In the genomic region with DNA sequence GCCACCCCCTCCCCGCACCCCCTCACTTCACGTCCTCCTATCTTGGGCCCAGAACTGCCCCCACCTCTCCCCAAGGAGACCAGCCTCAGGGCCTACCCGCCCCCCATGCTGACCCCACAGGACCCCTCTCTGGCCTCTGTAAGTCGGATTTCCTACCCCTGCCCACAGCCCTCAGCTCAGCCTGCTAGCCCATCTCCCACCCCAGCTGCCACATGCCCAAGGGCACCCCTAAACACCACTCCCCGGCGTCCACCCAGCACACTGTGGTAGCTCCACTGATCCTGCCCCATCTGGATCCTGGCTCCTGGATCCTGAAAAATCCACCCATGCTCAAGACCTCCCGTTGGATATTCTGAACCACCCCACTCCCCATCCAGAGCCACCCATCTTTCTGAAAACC, we compare ENCODE assay signal across 8 cellular contexts. TPM values are rescaled to one million over a fixed set of nuclear protein-coding genes. Genes with fewer than 3 reads are reported as not detected.
DNase-seq lines count a peak whose midpoint lies in the region; ATAC-seq and TF ChIP-seq lines count a peak whose summit lies in the region.

No MANE protein-coding gene starts in this region.

- TF ChIP-seq CTCF in HCT116 (IDR thresholded peaks at IDR 0.05 in 2 of 3, conservative IDR thresholded peaks at IDR 0.05 in 1 of 3; ENCODE audit: borderline replicate concordance in 1 of 3, insufficient read depth in 1 of 3, low read depth in 2 of 3, low read length in 2 of 3) (no peak), WTC11 (IDR thresholded peaks at IDR 0.05) (no peak), glutamatergic neuron (IDR thresholded peaks at IDR 0.05; ENCODE audit: partially characterized antibody, unreplicated experiment) (no peak)

- peak overlapping the region; percentile 61 for H3K4me3 ChIP-seq in HCT116 (replicated peaks in 1 of 2; ENCODE audit: low read depth in 1 of 2, low read length in 2 of 2)

- H3K27ac Mint-ChIP-seq in WTC11 (no peak overlapping the region), glutamatergic neuron (ENCODE audit: unreplicated experiment) (peak overlapping the region; percentile 38)
- H3K27ac Mint-ChIP-seq in stimulated activated memory B cell treated with anti-CD40 and anti-IgM and Interleukin-4, amounts not matched to agents 10 μg/mL and 1 μg/mL and 100 μg/mL, for 72 hours: peak overlapping the region; percentile 74

- H3K27me3 Mint-ChIP-seq in WTC11 (ENCODE audit: low read depth) (peaks cover 48% of the 10 kb centered on the region), glutamatergic neuron (ENCODE audit: unreplicated experiment) (peaks cover 2% of the 10 kb centered on the region)
- no peaks in the 10 kb centered on the region for H3K27me3 Mint-ChIP-seq in stimulated activated memory B cell treated with anti-CD40 and anti-IgM and Interleukin-4, amounts not matched to agents 10 μg/mL and 1 μg/mL and 100 μg/mL, for 72 hours

- TF ChIP-seq POLR2A in HCT116 (IDR thresholded peaks at IDR 0.05; ENCODE audit: borderline replicate concordance, extremely low read depth, insufficient read depth, insufficient read length): no peak

- intact Hi-C loops in HCT116 (cut with micrococcal nuclease): no loop called here

- no TSS peak for BruUV-seq in HCT116 (replicated peaks; lab: Mats Ljungman, UMichigan)

- RAD21 ChIA-PET in HCT116 (lab: Charles Lee; ENCODE audit: low non-redundant PET in 1 of 2, low total read pairs in 2 of 2, uncharacterized antibody in 2 of 2, unreplicated experiment in 2 of 2): no interaction called here

- H3K4me1 Mint-ChIP-seq in WTC11: peaks cover 14% of the 10 kb centered on the region
- peaks cover 4% of the 10 kb centered on the region for H3K4me1 Mint-ChIP-seq in glutamatergic neuron (ENCODE audit: low read depth, unreplicated experiment)
- H3K4me1 Mint-ChIP-seq in stimulated activated memory B cell treated with anti-CD40 and anti-IgM and Interleukin-4, amounts not matched to agents 10 μg/mL and 1 μg/mL and 100 μg/mL, for 72 hours: peaks cover 31% of the 10 kb centered on the region

- H3K79me2 ChIP-seq in HCT116 (ENCODE audit: insufficient read depth, low read length): no peaks in the 10 kb centered on the region; the same call in 1 of the 2 replicates

- H3K9me3 ChIP-seq in HCT116 (ENCODE audit: control insufficient read depth in 1 of 2, insufficient read depth in 1 of 2, low read depth in 1 of 2, low read length in 2 of 2): no peaks in the 10 kb centered on the region

- H3K9me3 Mint-ChIP-seq in WTC11 (no peaks in the 10 kb centered on the region), glutamatergic neuron (ENCODE audit: unreplicated experiment) (peaks cover 8% of the 10 kb centered on the region)
- H3K9me3 Mint-ChIP-seq in stimulated activated memory B cell treated with anti-CD40 and anti-IgM and Interleukin-4, amounts not matched to agents 10 μg/mL and 1 μg/mL and 100 μg/mL, for 72 hours: no peaks in the 10 kb centered on the region

- no peak for DNase-seq in HCT116 (ENCODE audit: low read depth, low spot score)
- DNase-seq in WTC11 (ENCODE audit: low spot score): no peak
- no peak for DNase-seq in glutamatergic neuron
- no peak for DNase-seq in stimulated activated naive CD4-positive, alpha-beta T cell (lab: John Stamatoyannopoulos, UW)
- no peak for DNase-seq in DMS 273 (lab: John Stamatoyannopoulos, UW; ENCODE audit: unreplicated experiment)
- DNase-seq in EL: no peak

- H3K27me3 ChIP-seq in HCT116 (ENCODE audit: insufficient read depth, low read length): no peaks in the 10 kb centered on the region

- POLR2A ChIA-PET in HCT116 (lab: Charles Lee) (no interaction called here), WTC11 (lab: Charles Lee) (interaction anchor here (0.6 to 1.4 kb wide), 2 partner anchors 38 to 113 kb away, joined by 3 to 9 read pairs; partner anchors contain the start of gene TIMM44)

- CTCF ChIA-PET in HCT116 (lab: Charles Lee): interaction anchor here (0.8 to 2.3 kb wide), 9 partner anchors 10 to 728 kb away, joined by 3 to 21 read pairs (median 5); partner anchors contain the start of gene TRAPPC5
- CTCF ChIA-PET in WTC11 (lab: Charles Lee): interaction anchor here (0.6 to 2.5 kb wide), 17 partner anchors 17 to 409 kb away, joined by 3 to 26 read pairs (median 9); partner anchors contain the start of genes CAMSAP3, MAP2K7, TIMM44 and TRAPPC5

- peak overlapping the region; percentile 40; the same call in 1 of the 2 replicates for H3K27ac ChIP-seq in HCT116 (ENCODE audit: low read depth, low read length)

- TF ChIP-seq RAD21 in HCT116 (IDR thresholded peaks at IDR 0.05; ENCODE audit: low read depth): no peak

- H3K9me2 ChIP-seq in HCT116 (ENCODE audit: insufficient read depth): no peaks in the 10 kb centered on the region

- H3K4me2 ChIP-seq in HCT116 (ENCODE audit: low read length): peak overlapping the region; percentile 87

- ATAC-seq in HCT116: no peak
- no peak for ATAC-seq in WTC11
- no peak for ATAC-seq in stimulated activated memory B cell treated with anti-CD40 and anti-IgM and Interleukin-4, amounts not matched to agents 10 μg/mL and 1 μg/mL and 100 μg/mL, for 72 hours
- ATAC-seq in GM18861 (IDR thresholded peaks at IDR 0.05; ENCODE audit: unreplicated experiment): no peak

- H3K4me3 Mint-ChIP-seq in WTC11: peak overlapping the region; percentile 65
- H3K4me3 Mint-ChIP-seq in glutamatergic neuron (ENCODE audit: unreplicated experiment): peak overlapping the region; percentile 90
- H3K4me3 Mint-ChIP-seq in stimulated activated memory B cell treated with anti-CD40 and anti-IgM and Interleukin-4, amounts not matched to agents 10 μg/mL and 1 μg/mL and 100 μg/mL, for 72 hours: peak overlapping the region; percentile 79

- peak overlapping the region; percentile 60 for H3K9ac ChIP-seq in HCT116 (ENCODE audit: low read length)

- H3K36me3 ChIP-seq in HCT116 (ENCODE audit: control insufficient read depth in 1 of 2, insufficient read depth in 2 of 2, low read length in 2 of 2): no peaks in the 10 kb centered on the region

- no peak overlapping the region for H2AFZ ChIP-seq in HCT116 (ENCODE audit: low read depth, low read length, poor library complexity, severe bottlenecking)

- no peaks in the 10 kb centered on the region for H3K36me3 Mint-ChIP-seq in WTC11
- no peaks in the 10 kb centered on the region for H3K36me3 Mint-ChIP-seq in glutamatergic neuron (ENCODE audit: unreplicated experiment)
- no peaks in the 10 kb centered on the region for H3K36me3 Mint-ChIP-seq in stimulated activated memory B cell treated with anti-CD40 and anti-IgM and Interleukin-4, amounts not matched to agents 10 μg/mL and 1 μg/mL and 100 μg/mL, for 72 hours

- no peaks in the 10 kb centered on the region for H4K20me1 ChIP-seq in HCT116 (ENCODE audit: insufficient read depth)

- H3K4me1 ChIP-seq in HCT116 (ENCODE audit: control insufficient read depth in 1 of 2, insufficient read depth in 2 of 2, low read length in 2 of 2): peaks cover 45 to 64% of the 10 kb centered on the region in 2 experiments

TF ChIP-seq in HCT116, 20 proteins besides CTCF, POLR2A, EP300 and RAD21:
- TF ChIP-seq JUND (IDR thresholded peaks at IDR 0.05) (no peak), FOSL1 (IDR thresholded peaks at IDR 0.05; ENCODE audit: low read depth) (no peak), ZNF274 (IDR thresholded peaks at IDR 0.05; ENCODE audit: low read depth, low read length) (no peak), MAX (IDR thresholded peaks at IDR 0.05) (no peak), YY1 (IDR thresholded peaks at IDR 0.05; ENCODE audit: extremely low read depth, insufficient replicate concordance, low read depth, low read length) (no peak), SRF (IDR thresholded peaks at IDR 0.05; ENCODE audit: low read depth) (no peak)
TF ChIP-seq in HCT116: peak in this region for 0.

TF ChIP-seq in WTC11, 78 proteins besides CTCF, POLR2A, EP300 and RAD21 (continues in another document):
- TF ChIP-seq ZNF263 (CRISPR knock-in tag; IDR thresholded peaks at IDR 0.05; ENCODE audit: low read depth) (no peak), ELF4 (CRISPR knock-in tag; IDR thresholded peaks at IDR 0.05; ENCODE audit: low read depth) (no peak)
- TF ChIP-seq, protein P1, sequence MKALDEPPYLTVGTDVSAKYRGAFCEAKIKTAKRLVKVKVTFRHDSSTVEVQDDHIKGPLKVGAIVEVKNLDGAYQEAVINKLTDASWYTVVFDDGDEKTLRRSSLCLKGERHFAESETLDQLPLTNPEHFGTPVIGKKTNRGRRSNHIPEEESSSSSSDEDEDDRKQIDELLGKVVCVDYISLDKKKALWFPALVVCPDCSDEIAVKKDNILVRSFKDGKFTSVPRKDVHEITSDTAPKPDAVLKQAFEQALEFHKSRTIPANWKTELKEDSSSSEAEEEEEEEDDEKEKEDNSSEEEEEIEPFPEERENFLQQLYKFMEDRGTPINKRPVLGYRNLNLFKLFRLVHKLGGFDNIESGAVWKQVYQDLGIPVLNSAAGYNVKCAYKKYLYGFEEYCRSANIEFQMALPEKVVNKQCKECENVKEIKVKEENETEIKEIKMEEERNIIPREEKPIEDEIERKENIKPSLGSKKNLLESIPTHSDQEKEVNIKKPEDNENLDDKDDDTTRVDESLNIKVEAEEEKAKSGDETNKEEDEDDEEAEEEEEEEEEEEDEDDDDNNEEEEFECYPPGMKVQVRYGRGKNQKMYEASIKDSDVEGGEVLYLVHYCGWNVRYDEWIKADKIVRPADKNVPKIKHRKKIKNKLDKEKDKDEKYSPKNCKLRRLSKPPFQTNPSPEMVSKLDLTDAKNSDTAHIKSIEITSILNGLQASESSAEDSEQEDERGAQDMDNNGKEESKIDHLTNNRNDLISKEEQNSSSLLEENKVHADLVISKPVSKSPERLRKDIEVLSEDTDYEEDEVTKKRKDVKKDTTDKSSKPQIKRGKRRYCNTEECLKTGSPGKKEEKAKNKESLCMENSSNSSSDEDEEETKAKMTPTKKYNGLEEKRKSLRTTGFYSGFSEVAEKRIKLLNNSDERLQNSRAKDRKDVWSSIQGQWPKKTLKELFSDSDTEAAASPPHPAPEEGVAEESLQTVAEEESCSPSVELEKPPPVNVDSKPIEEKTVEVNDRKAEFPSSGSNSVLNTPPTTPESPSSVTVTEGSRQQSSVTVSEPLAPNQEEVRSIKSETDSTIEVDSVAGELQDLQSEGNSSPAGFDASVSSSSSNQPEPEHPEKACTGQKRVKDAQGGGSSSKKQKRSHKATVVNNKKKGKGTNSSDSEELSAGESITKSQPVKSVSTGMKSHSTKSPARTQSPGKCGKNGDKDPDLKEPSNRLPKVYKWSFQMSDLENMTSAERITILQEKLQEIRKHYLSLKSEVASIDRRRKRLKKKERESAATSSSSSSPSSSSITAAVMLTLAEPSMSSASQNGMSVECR (CRISPR knock-in tag; IDR thresholded peaks at IDR 0.05; ENCODE audit: borderline replicate concordance): no peak

RNA-seq across cellular contexts. Expression of gene EVI5L, which starts 0.8 kb away (rescaled TPM):
- total RNA-seq in HCT116 (2021; ENCODE audit: unreplicated experiment): 15.0 TPM
- 17.1 and 21.0 TPM in 2 replicates for polyA plus RNA-seq in HCT116 (2012)
- 10.5 to 13.7 TPM (median 13.6 TPM) in 3 replicates for total RNA-seq in WTC11 (2021)
- total RNA-seq in glutamatergic neuron (ENCODE audit: unreplicated experiment): 36.4 TPM

RNA-seq across cellular contexts. Expression of gene PRR36, which starts 43.4 kb away (rescaled TPM):
- total RNA-seq in HCT116 (2021; ENCODE audit: unreplicated experiment) (7.5 TPM), WTC11 (2021) (21.9 to 34.3 TPM (median 31.0 TPM) in 3 replicates), glutamatergic neuron (ENCODE audit: unreplicated experiment) (37.4 TPM)
- polyA plus RNA-seq in HCT116 (2012): 5.2 and 6.0 TPM in 2 replicates

RNA-seq across cellular contexts. Expression of gene LRRC8E, which starts 57.5 kb away (rescaled TPM):
- total RNA-seq in HCT116 (2021; ENCODE audit: unreplicated experiment): 18.1 TPM
- 11.8 and 13.0 TPM in 2 replicates for polyA plus RNA-seq in HCT116 (2012)
- 3.0 to 3.6 TPM (median 3.1 TPM) in 3 replicates for total RNA-seq in WTC11 (2021)
- not detected for total RNA-seq in glutamatergic neuron (ENCODE audit: unreplicated experiment)
